ENCODE assay signal across 8 cellular contexts in genomic region chr5:132526290-132526973, GRCh38. TPM values are rescaled to one million over a fixed set of nuclear protein-coding genes. Genes with fewer than 3 reads are reported as not detected.
DNase-seq lines count a peak whose midpoint lies in the region; FAIRE-seq and TF ChIP-seq lines count a peak whose summit lies in the region.

No MANE protein-coding gene starts in this region.

- H3K4me3 ChIP-seq in OCI-LY1 (ENCODE audit: low read depth, low read length, poor library complexity, severe bottlenecking) (peak overlapping the region; percentile 32), parathyroid adenoma (ENCODE audit: low read depth, low read length) (no peak overlapping the region)

- H3K27me3 Mint-ChIP-seq in activated T-helper 2 cell treated with anti-CD3 and anti-CD28 coated beads, Interferon-gamma antibody, Interleukin-2, Interleukin-4, amounts not matched to agents 10 μg/mL and 5 μg/mL and 100 μg/mL, durations not matched to agents 14 hours and 24 hours and 36 hours (ENCODE audit: low read depth): no peaks in the 10 kb centered on the region

- no peaks in the 10 kb centered on the region for H3K9me2 ChIP-seq in OCI-LY1 (ENCODE audit: low read depth, low read length)

- peak; percentile 32 for FAIRE-seq in A204.1 (lab: Jason Lieb, UNC)

- no peaks in the 10 kb centered on the region for H4K20me1 ChIP-seq in OCI-LY1 (ENCODE audit: insufficient read depth, low read length)

- DNase-seq in GM10248 (ENCODE audit: extremely low spot score): peak; percentile 61
- DNase-seq in HPDE6-E6E7 (ENCODE audit: extremely low spot score): peak; percentile 54
- DNase-seq in activated T-helper 2 cell treated with anti-CD3 and anti-CD28 coated beads, Interferon-gamma antibody, Interleukin-2, Interleukin-4, amounts not matched to agents 10 μg/mL and 5 μg/mL and 100 μg/mL, durations not matched to agents 14 hours and 24 hours and 36 hours (ENCODE audit: low spot score): peak; percentile 36
- DNase-seq in globus pallidus (ENCODE audit: low spot score): peak; percentile 53
- DNase-seq in NCI-H1048 (lab: John Stamatoyannopoulos, UW): no peak

- H3K36me3 ChIP-seq in OCI-LY1 (ENCODE audit: insufficient read depth, low read length): no peaks in the 10 kb centered on the region
- H3K36me3 ChIP-seq in parathyroid adenoma (ENCODE audit: control insufficient read depth, insufficient read depth, low read length): no peaks in the 10 kb centered on the region

- intact Hi-C loops in activated T-helper 2 cell treated with anti-CD3 and anti-CD28 coated beads, Interferon-gamma antibody, Interleukin-2, Interleukin-4, amounts not matched to agents 10 μg/mL and 5 μg/mL and 100 μg/mL, durations not matched to agents 14 hours and 24 hours and 36 hours (cut with micrococcal nuclease): loop anchor here (1.0 to 5.0 kb wide), 4 partner anchors 41 to 294 kb away; no protein-coding TSS in a partner anchor

- peak; percentile 64 for TF ChIP-seq CTCF in GM10248 (IDR thresholded peaks at IDR 0.05; ENCODE audit: control extremely low read depth, extremely low read depth, low read depth, missing control alignments)
- peak; percentile 99 for TF ChIP-seq CTCF in OCI-LY1 (IDR thresholded peaks at IDR 0.05; ENCODE audit: low read length)
- TF ChIP-seq CTCF in parathyroid adenoma (IDR thresholded peaks at IDR 0.05): peak; percentile 90

- H3F3A ChIP-seq in OCI-LY1 (ENCODE audit: insufficient read depth, low read length): no peaks in the 10 kb centered on the region

- CTCF ChIA-PET in GM10248 (lab: Yijun Ruan, JAX): interaction anchor here (0.7 to 6.0 kb wide), 66 partner anchors 10 to 579 kb away, joined by 3 to 67 read pairs (median 4); partner anchors contain the start of genes AFF4, GDF9, IL13 and IL5

- peaks cover 5% of the 10 kb centered on the region for H3K36me3 Mint-ChIP-seq in activated T-helper 2 cell treated with anti-CD3 and anti-CD28 coated beads, Interferon-gamma antibody, Interleukin-2, Interleukin-4, amounts not matched to agents 10 μg/mL and 5 μg/mL and 100 μg/mL, durations not matched to agents 14 hours and 24 hours and 36 hours (ENCODE audit: low read depth)

- H3K27ac ChIP-seq in OCI-LY1 (ENCODE audit: low read depth, low read length, poor library complexity, severe bottlenecking): no peak overlapping the region
- no peak overlapping the region for H3K27ac ChIP-seq in parathyroid adenoma

- H3K9ac ChIP-seq in OCI-LY1 (ENCODE audit: low read length) (no peak overlapping the region), parathyroid adenoma (no peak overlapping the region)

- H3K4me3 Mint-ChIP-seq in activated T-helper 2 cell treated with anti-CD3 and anti-CD28 coated beads, Interferon-gamma antibody, Interleukin-2, Interleukin-4, amounts not matched to agents 10 μg/mL and 5 μg/mL and 100 μg/mL, durations not matched to agents 14 hours and 24 hours and 36 hours (ENCODE audit: low read depth): no peak overlapping the region

- peaks cover 54% of the 10 kb centered on the region for H3K4me1 Mint-ChIP-seq in activated T-helper 2 cell treated with anti-CD3 and anti-CD28 coated beads, Interferon-gamma antibody, Interleukin-2, Interleukin-4, amounts not matched to agents 10 μg/mL and 5 μg/mL and 100 μg/mL, durations not matched to agents 14 hours and 24 hours and 36 hours (ENCODE audit: low read depth)

- H3K4me1 ChIP-seq in OCI-LY1 (ENCODE audit: insufficient read depth, low read length, severe bottlenecking) (peaks cover 7% of the 10 kb centered on the region), parathyroid adenoma (no peaks in the 10 kb centered on the region)

- H2AFZ ChIP-seq in OCI-LY1 (ENCODE audit: low read length) (no peak overlapping the region), parathyroid adenoma (peak overlapping the region; percentile 69)

- H3K9me3 ChIP-seq in OCI-LY1 (ENCODE audit: low read length) (peaks cover 4% of the 10 kb centered on the region; the same call in 1 of the 2 replicates), parathyroid adenoma (ENCODE audit: control insufficient read depth, low read length) (no peaks in the 10 kb centered on the region)

- H3K27me3 ChIP-seq in OCI-LY1 (ENCODE audit: insufficient read depth, low read length) (peaks cover 2% of the 10 kb centered on the region), parathyroid adenoma (ENCODE audit: control insufficient read depth, insufficient read depth, low read length) (no peaks in the 10 kb centered on the region)

- POLR2A ChIA-PET in GM10248 (lab: Yijun Ruan, JAX): no interaction called here

- H3K79me2 ChIP-seq in OCI-LY1 (ENCODE audit: insufficient read depth, low read length) (no peaks in the 10 kb centered on the region), parathyroid adenoma (no peaks in the 10 kb centered on the region)

- H3K4me2 ChIP-seq in OCI-LY1 (ENCODE audit: low read length) (peak overlapping the region; percentile 68), parathyroid adenoma (ENCODE audit: low read length) (no peak overlapping the region)

- H3K9me3 Mint-ChIP-seq in activated T-helper 2 cell treated with anti-CD3 and anti-CD28 coated beads, Interferon-gamma antibody, Interleukin-2, Interleukin-4, amounts not matched to agents 10 μg/mL and 5 μg/mL and 100 μg/mL, durations not matched to agents 14 hours and 24 hours and 36 hours: peaks cover 11% of the 10 kb centered on the region

- H3K27ac Mint-ChIP-seq in activated T-helper 2 cell treated with anti-CD3 and anti-CD28 coated beads, Interferon-gamma antibody, Interleukin-2, Interleukin-4, amounts not matched to agents 10 μg/mL and 5 μg/mL and 100 μg/mL, durations not matched to agents 14 hours and 24 hours and 36 hours: peak overlapping the region; percentile 31

RNA-seq across cellular contexts. Expression of gene IL5, which starts 16.9 kb away (rescaled TPM):
- 100.0 and 113 TPM in 2 replicates for total RNA-seq in activated T-helper 2 cell treated with anti-CD3 and anti-CD28 coated beads, Interferon-gamma antibody, Interleukin-2, Interleukin-4, amounts not matched to agents 10 μg/mL and 5 μg/mL and 100 μg/mL, durations not matched to agents 14 hours and 24 hours and 36 hours

RNA-seq across cellular contexts. Expression of gene RAD50, which starts 30.3 kb away (rescaled TPM):
- 49.2 and 55.8 TPM in 2 replicates for total RNA-seq in activated T-helper 2 cell treated with anti-CD3 and anti-CD28 coated beads, Interferon-gamma antibody, Interleukin-2, Interleukin-4, amounts not matched to agents 10 μg/mL and 5 μg/mL and 100 μg/mL, durations not matched to agents 14 hours and 24 hours and 36 hours

RNA-seq across cellular contexts. Expression of gene IRF1, which starts 35.9 kb away (rescaled TPM):
- 155 TPM in 2 replicates for total RNA-seq in activated T-helper 2 cell treated with anti-CD3 and anti-CD28 coated beads, Interferon-gamma antibody, Interleukin-2, Interleukin-4, amounts not matched to agents 10 μg/mL and 5 μg/mL and 100 μg/mL, durations not matched to agents 14 hours and 24 hours and 36 hours
